Comparison of ENCODE assay signal across 15 cellular contexts in the genomic region with DNA sequence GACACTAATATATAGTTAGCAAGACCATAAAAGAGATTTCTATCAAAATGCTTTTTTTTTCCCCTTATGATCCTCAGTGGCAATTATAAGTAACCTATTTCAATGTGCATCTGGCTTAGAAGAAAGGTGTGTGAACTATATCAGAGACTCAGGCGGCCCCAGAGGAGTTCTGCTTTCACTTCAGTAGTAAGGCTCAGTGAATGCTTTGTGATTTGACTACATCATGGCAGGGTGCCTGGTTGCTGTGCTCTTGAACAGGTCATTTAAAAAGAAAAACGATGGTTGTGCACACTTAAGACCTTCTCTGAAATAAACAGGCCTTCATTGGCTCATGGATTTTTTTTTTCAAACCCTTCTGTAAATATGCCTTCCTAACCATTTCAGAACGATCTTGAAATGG.
"Had no signal": no experiment of that assay in that cellular context is flagged by ENCODE, and none has a peak within 500 bp of the region (broad histone marks: within the 10 kb centered on the region; RNA-seq: fewer than 3 reads in every experiment).

No MANE protein-coding gene starts in this region.

- H3K36me3 ChIP-seq: brain microvascular endothelial cell had no signal

- ATAC-seq: activated CD4-positive, CD25-positive, alpha-beta regulatory T cell treated with anti-CD3 and anti-CD28 coated beads, Interleukin-2, amount 50 U/mL, for 24 hours; activated CD8-positive, alpha-beta memory T cell treated with anti-CD3 and anti-CD28 coated beads, Interleukin-2, amount 10 ng/mL, durations not matched to agents 7 days and 5 days; activated T-cell treated with anti-CD3 and anti-CD28 coated beads, Interleukin-2, amount 50 U/mL, for 4 hours; left cardiac atrium; natural killer cell treated with Interleukin-12 subunit alpha and Interleukin-12 subunit beta and Interleukin-15 and Interleukin-18, amount 100 ng/mL, for 72 hours; sciatic nerve; stimulated activated naive B cell treated with anti-CD40 and anti-IgM and Interleukin-4, amounts not matched to agents 10 μg/mL and 1 μg/mL and 100 μg/mL, for 72 hours had no signal

- DNase-seq: activated CD4-positive, alpha-beta T cell treated with anti-CD3 and anti-CD28 coated beads, Interleukin-2, amount 50 U/mL, for 48 hours; activated CD8-positive, alpha-beta memory T cell treated with anti-CD3 and anti-CD28 coated beads, Interleukin-2, amount 10 ng/mL, durations not matched to agents 7 days and 5 days; activated gamma-delta T cell; activated T-cell treated with anti-CD3 and anti-CD28 coated beads, Interleukin-2, amount 50 U/mL, for 4 hours; brain microvascular endothelial cell; glutamatergic neuron; left cardiac atrium; mammary epithelial cell; occipital lobe; stimulated activated CD4-positive, alpha-beta T cell treated with anti-CD3 and anti-CD28 coated beads, Interleukin-2, amount 100 ng/mL, for 24 hours; stimulated activated naive B cell treated with anti-CD40 and anti-IgM and Interleukin-4, amounts not matched to agents 10 μg/mL and 1 μg/mL and 100 μg/mL, for 72 hours; trophoblast cell had no signal

- H3K27ac ChIP-seq: brain microvascular endothelial cell had no signal

- H3K27me3 ChIP-seq: brain microvascular endothelial cell had no signal
